ENCODE assay signal across 8 cellular contexts in the genomic region with DNA sequence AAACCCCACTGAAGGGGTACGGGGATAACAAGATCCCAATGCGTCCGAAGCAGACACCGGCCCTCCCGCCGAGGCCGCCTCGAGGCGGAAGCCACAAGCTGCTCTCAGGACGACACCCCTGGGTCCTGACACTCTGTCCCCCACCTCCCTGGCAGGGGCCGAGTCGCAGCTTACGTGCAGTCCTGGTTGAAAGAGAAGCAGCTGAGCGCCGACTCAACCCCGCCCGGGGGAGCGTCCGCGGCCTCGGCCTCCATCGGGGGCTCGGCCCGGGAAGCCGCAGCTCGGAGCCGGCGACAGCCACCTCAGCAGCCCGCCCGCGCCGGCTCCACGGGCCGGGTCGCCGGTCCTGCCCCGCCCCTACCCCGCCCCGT. TPM values are rescaled to one million over a fixed set of nuclear protein-coding genes. Genes with fewer than 3 reads are reported as not detected.
DNase-seq lines count a peak whose midpoint lies in the region; ATAC-seq and TF ChIP-seq lines count a peak whose summit lies in the region.

A gene with protein sequence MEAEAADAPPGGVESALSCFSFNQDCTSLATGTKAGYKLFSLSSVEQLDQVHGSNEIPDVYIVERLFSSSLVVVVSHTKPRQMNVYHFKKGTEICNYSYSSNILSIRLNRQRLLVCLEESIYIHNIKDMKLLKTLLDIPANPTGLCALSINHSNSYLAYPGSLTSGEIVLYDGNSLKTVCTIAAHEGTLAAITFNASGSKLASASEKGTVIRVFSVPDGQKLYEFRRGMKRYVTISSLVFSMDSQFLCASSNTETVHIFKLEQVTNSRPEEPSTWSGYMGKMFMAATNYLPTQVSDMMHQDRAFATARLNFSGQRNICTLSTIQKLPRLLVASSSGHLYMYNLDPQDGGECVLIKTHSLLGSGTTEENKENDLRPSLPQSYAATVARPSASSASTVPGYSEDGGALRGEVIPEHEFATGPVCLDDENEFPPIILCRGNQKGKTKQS (minus strand): TSS at position 329 of the 371 bp plus-strand sequence. CDS start 75 bp downstream, at position 254.

- H3K27ac Mint-ChIP-seq in stimulated activated effector memory CD8-positive, alpha-beta T cell treated with anti-CD3 and anti-CD28 coated beads, Interleukin-12 subunit alpha, Interleukin-12 subunit beta, amount 100 ng/mL, for 72 hours = peak within 1 kb of the TSS; percentile 67

- peaks cover 14% of the 10 kb centered on the region for H3K36me3 Mint-ChIP-seq in stimulated activated effector memory CD8-positive, alpha-beta T cell treated with anti-CD3 and anti-CD28 coated beads, Interleukin-12 subunit alpha, Interleukin-12 subunit beta, amount 100 ng/mL, for 72 hours

- DNase-seq in GM12864 (ENCODE audit: low read depth) (no peak), ascending aorta (ENCODE audit: low spot score in 2 of 2) (peak in 1 of 2 donors; percentile 22), inferior parietal cortex (ENCODE audit: extremely low spot score) (peak; percentile 28), NCI-H2196 treated with DMSO at 0.1 percent for 48 hours (lab: John Stamatoyannopoulos, UW; ENCODE audit: unreplicated experiment) (no peak), activated gamma-delta T cell treated with Interleukin-2 at 50 U/mL for 16 hours (no peak)
- DNase-seq in stimulated activated effector memory CD8-positive, alpha-beta T cell treated with anti-CD3 and anti-CD28 coated beads, Interleukin-12 subunit alpha, Interleukin-12 subunit beta, amount 100 ng/mL, for 72 hours (ENCODE audit: low spot score in 2 of 2) = peak; percentile 52 to 89

- intact Hi-C loops in ascending aorta (cut with DNase I) = loop anchor here (1.0 to 10.0 kb wide), 8 partner anchors 56 to 1080 kb away; a partner anchor contains a TSS

- H3K4me3 ChIP-seq in GM12864 (ENCODE audit: low read depth, low read length) (peak within 1 kb of the TSS; percentile 75), HUES48 (ENCODE audit: low read depth, low read length) (peak within 1 kb of the TSS; percentile 88), ascending aorta (peak within 1 kb of the TSS; percentile 68 to 100)

- H3K36me3 ChIP-seq in HUES48 (ENCODE audit: control insufficient read depth, insufficient read depth, low read length) (no peaks in the 10 kb centered on the region), ascending aorta (peaks cover 0 to 3% of the 10 kb centered on the region in 2 donors)

- H3K27ac ChIP-seq in HUES48 (ENCODE audit: low read depth, low read length) = peak within 1 kb of the TSS; percentile 34
- peak within 1 kb of the TSS; percentile 96 to 100 for H3K27ac ChIP-seq in ascending aorta

- H3K27me3 ChIP-seq in HUES48 (ENCODE audit: control insufficient read depth, insufficient read depth, low read length) = peaks cover 3% of the 10 kb centered on the region; the same call in 1 of the 2 replicates
- H3K27me3 ChIP-seq in ascending aorta = no peaks in the 10 kb centered on the region

- H3K4me3 Mint-ChIP-seq in stimulated activated effector memory CD8-positive, alpha-beta T cell treated with anti-CD3 and anti-CD28 coated beads, Interleukin-12 subunit alpha, Interleukin-12 subunit beta, amount 100 ng/mL, for 72 hours = peak within 1 kb of the TSS; percentile 90

- peaks cover 56% of the 10 kb centered on the region for H3K4me1 Mint-ChIP-seq in stimulated activated effector memory CD8-positive, alpha-beta T cell treated with anti-CD3 and anti-CD28 coated beads, Interleukin-12 subunit alpha, Interleukin-12 subunit beta, amount 100 ng/mL, for 72 hours

- peak; percentile 34 for ATAC-seq in GM21515 (IDR thresholded peaks at IDR 0.05; ENCODE audit: unreplicated experiment)
- no peak for ATAC-seq in stimulated activated effector memory CD8-positive, alpha-beta T cell treated with anti-CD3 and anti-CD28 coated beads, Interleukin-12 subunit alpha, Interleukin-12 subunit beta, amount 100 ng/mL, for 72 hours

- no peaks in the 10 kb centered on the region for H3K9me3 ChIP-seq in HUES48 (ENCODE audit: control insufficient read depth, insufficient read depth, low read length)
- no peaks in the 10 kb centered on the region for H3K9me3 ChIP-seq in ascending aorta

- H3K4me1 ChIP-seq in HUES48 (ENCODE audit: control insufficient read depth, insufficient read depth, low read length) (peaks cover 21% of the 10 kb centered on the region), ascending aorta (peaks cover 10 to 15% of the 10 kb centered on the region in 2 donors)

- TF ChIP-seq CTCF in GM12864 (IDR thresholded peaks at IDR 0.05; ENCODE audit: low read depth, low read length, missing control alignments) (no peak), ascending aorta (IDR thresholded peaks at IDR 0.05) (no peak)

- no peaks in the 10 kb centered on the region for H3K9me3 Mint-ChIP-seq in stimulated activated effector memory CD8-positive, alpha-beta T cell treated with anti-CD3 and anti-CD28 coated beads, Interleukin-12 subunit alpha, Interleukin-12 subunit beta, amount 100 ng/mL, for 72 hours

- H3K9ac ChIP-seq in HUES48 (ENCODE audit: low read depth, low read length) = peak within 1 kb of the TSS; percentile 62

RNA-seq across cellular contexts. Expression of the gene that starts here (rescaled TPM):
- total RNA-seq in ascending aorta = 18.0 TPM

Comparison
In these comparisons a context has a peak if more than half of its experiments do, and no peak if none do; other contexts are left out.
1. DNase-seq: peak in inferior parietal cortex (single experiment) and stimulated activated effector memory CD8-positive, alpha-beta T cell treated with anti-CD3 and anti-CD28 coated beads, Interleukin-12 subunit alpha, Interleukin-12 subunit beta, amount 100 ng/mL, for 72 hours (2 of 2); none in GM12864 (single experiment), NCI-H2196 treated with DMSO at 0.1 percent for 48 hours (single experiment) and activated gamma-delta T cell treated with Interleukin-2 at 50 U/mL for 16 hours (single experiment).
2. Peak in every context shown above with its lines, with median percentiles within 50 percentile points of each other: H3K4me3 ChIP-seq.